10 cellular contexts compared by ENCODE assay signal in genomic region chr18:79570266-79571201, GRCh38.
DNase-seq lines count a peak whose midpoint lies in the region; ATAC-seq and TF ChIP-seq lines count a peak whose summit lies in the region.
"Had no signal": no experiment of that assay in that cellular context is flagged by ENCODE, and none has a peak within 500 bp of the region (broad histone marks: within the 10 kb centered on the region; RNA-seq: fewer than 3 reads in every experiment).

No MANE protein-coding gene starts in this region.

- ATAC-seq in stimulated activated memory B cell treated with anti-CD40 and anti-IgM and Interleukin-4, amounts not matched to agents 10 μg/mL and 1 μg/mL and 100 μg/mL, for 72 hours = peak; percentile 68
- ATAC-seq in GM19395 (IDR thresholded peaks at IDR 0.05; ENCODE audit: unreplicated experiment) (no peak), GM19452 (IDR thresholded peaks at IDR 0.05; ENCODE audit: unreplicated experiment) (no peak)
- ATAC-seq: CD8-positive, alpha-beta T cell had no signal

- peaks cover 22% of the 10 kb centered on the region for H3K9me3 Mint-ChIP-seq in activated naive CD4-positive, alpha-beta T cell treated with anti-CD3 and anti-CD28 coated beads, Interleukin-2, amount 10 ng/mL, durations not matched to agents 7 days and 5 days
- peaks cover 11% of the 10 kb centered on the region for H3K9me3 Mint-ChIP-seq in stimulated activated memory B cell treated with anti-CD40 and anti-IgM and Interleukin-4, amounts not matched to agents 10 μg/mL and 1 μg/mL and 100 μg/mL, for 72 hours

- peaks cover 12% of the 10 kb centered on the region for H3K27me3 Mint-ChIP-seq in activated naive CD4-positive, alpha-beta T cell treated with anti-CD3 and anti-CD28 coated beads, Interleukin-2, amount 10 ng/mL, durations not matched to agents 7 days and 5 days
- peaks cover 9% of the 10 kb centered on the region for H3K27me3 Mint-ChIP-seq in stimulated activated memory B cell treated with anti-CD40 and anti-IgM and Interleukin-4, amounts not matched to agents 10 μg/mL and 1 μg/mL and 100 μg/mL, for 72 hours

- H3K36me3 Mint-ChIP-seq in activated naive CD4-positive, alpha-beta T cell treated with anti-CD3 and anti-CD28 coated beads, Interleukin-2, amount 10 ng/mL, durations not matched to agents 7 days and 5 days = no peaks in the 10 kb centered on the region
- peaks cover 13% of the 10 kb centered on the region for H3K36me3 Mint-ChIP-seq in stimulated activated memory B cell treated with anti-CD40 and anti-IgM and Interleukin-4, amounts not matched to agents 10 μg/mL and 1 μg/mL and 100 μg/mL, for 72 hours

- H3K4me3 Mint-ChIP-seq in activated naive CD4-positive, alpha-beta T cell treated with anti-CD3 and anti-CD28 coated beads, Interleukin-2, amount 10 ng/mL, durations not matched to agents 7 days and 5 days = no peak overlapping the region
- H3K4me3 Mint-ChIP-seq in stimulated activated memory B cell treated with anti-CD40 and anti-IgM and Interleukin-4, amounts not matched to agents 10 μg/mL and 1 μg/mL and 100 μg/mL, for 72 hours = no peak overlapping the region
- H3K4me3 Mint-ChIP-seq: CD8-positive, alpha-beta T cell had no signal

- DNase-seq in activated naive CD4-positive, alpha-beta T cell treated with anti-CD3 and anti-CD28 coated beads, Interleukin-2, amount 10 ng/mL, durations not matched to agents 7 days and 5 days = peak; percentile 9
- no peak for DNase-seq in activated naive CD4-positive, alpha-beta T cell (lab: John Stamatoyannopoulos, UW)
- DNase-seq in NOMO-1 treated with dmso at 0.1 percent for 144 hours (lab: John Stamatoyannopoulos, UW; ENCODE audit: unreplicated experiment) = peak; percentile 71
- DNase-seq in epithelial cell of esophagus (ENCODE audit: low read depth) = peak; percentile 60
- no peak for DNase-seq in NCI-H446 treated with DMSO at 0.1 percent for 48 hours (lab: John Stamatoyannopoulos, UW)
- DNase-seq: caudate nucleus had no signal

- CTCF ChIA-PET in activated naive CD4-positive, alpha-beta T cell treated with anti-CD3 and anti-CD28 coated beads, Interleukin-2, amount 10 ng/mL, durations not matched to agents 7 days and 5 days (lab: Charles Lee) = no interaction called here

- peaks cover 12% of the 10 kb centered on the region for H3K4me1 Mint-ChIP-seq in activated naive CD4-positive, alpha-beta T cell treated with anti-CD3 and anti-CD28 coated beads, Interleukin-2, amount 10 ng/mL, durations not matched to agents 7 days and 5 days
- H3K4me1 Mint-ChIP-seq in stimulated activated memory B cell treated with anti-CD40 and anti-IgM and Interleukin-4, amounts not matched to agents 10 μg/mL and 1 μg/mL and 100 μg/mL, for 72 hours = peaks cover 22% of the 10 kb centered on the region

- no peak overlapping the region for H3K4me3 ChIP-seq in epithelial cell of esophagus (ENCODE audit: low read length)

- TF ChIP-seq CTCF in epithelial cell of esophagus (IDR thresholded peaks at IDR 0.05; ENCODE audit: insufficient read depth, low read depth, low read length, missing control alignments) = no peak

- H3K27ac Mint-ChIP-seq in activated naive CD4-positive, alpha-beta T cell treated with anti-CD3 and anti-CD28 coated beads, Interleukin-2, amount 10 ng/mL, durations not matched to agents 7 days and 5 days = no peak overlapping the region
- H3K27ac Mint-ChIP-seq in stimulated activated memory B cell treated with anti-CD40 and anti-IgM and Interleukin-4, amounts not matched to agents 10 μg/mL and 1 μg/mL and 100 μg/mL, for 72 hours = peak overlapping the region; percentile 67
- H3K27ac Mint-ChIP-seq: CD8-positive, alpha-beta T cell had no signal

Comparison
In these comparisons a context has a peak if more than half of its experiments do, and no peak if none do; other contexts are left out.
1. DNase-seq: peak in activated naive CD4-positive, alpha-beta T cell treated with anti-CD3 and anti-CD28 coated beads, Interleukin-2, amount 10 ng/mL, durations not matched to agents 7 days and 5 days (single experiment), NOMO-1 treated with dmso at 0.1 percent for 144 hours (single experiment) and epithelial cell of esophagus (single experiment); none in activated naive CD4-positive, alpha-beta T cell (0 of 4) and NCI-H446 treated with DMSO at 0.1 percent for 48 hours (single experiment).